In the genomic region with DNA sequence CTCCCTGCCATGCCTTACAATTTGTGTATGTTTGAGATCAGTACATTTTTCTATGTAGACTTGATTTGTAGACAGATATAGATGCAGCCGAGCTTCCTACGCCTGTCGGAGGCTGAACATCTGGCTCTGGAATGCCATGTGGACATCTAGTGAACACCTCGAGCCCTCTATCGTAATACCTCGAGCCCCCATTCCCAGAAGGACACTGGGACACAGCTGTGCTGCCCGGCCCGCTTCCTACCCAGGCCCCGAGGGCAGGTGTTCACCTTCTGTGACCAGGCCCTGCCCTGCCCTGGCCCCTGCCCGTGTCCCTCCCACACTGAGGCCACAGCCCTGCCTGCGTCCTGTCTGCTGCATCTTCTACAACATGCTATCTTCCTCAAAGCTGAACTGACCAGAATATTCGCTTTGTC, we compare ENCODE assay signal across 14 cellular contexts. TPM values are rescaled to one million over a fixed set of nuclear protein-coding genes. Genes with fewer than 3 reads are reported as not detected.
DNase-seq lines count a peak whose midpoint lies in the region; ATAC-seq and TF ChIP-seq lines count a peak whose summit lies in the region.
"Had no signal": no experiment of that assay in that cellular context is flagged by ENCODE, and none has a peak within 500 bp of the region (broad histone marks: within the 10 kb centered on the region; RNA-seq: fewer than 3 reads in every experiment).

No MANE protein-coding gene starts in this region.

- intact Hi-C loops in breast epithelium (cut with DNase I; ENCODE audit: low total_unique reads): no loop called here
- intact Hi-C loops in A673 (cut with micrococcal nuclease; ENCODE audit: unreplicated experiment): no loop called here

- no peak for TF ChIP-seq POLR2A in breast epithelium (IDR thresholded peaks at IDR 0.05)

- H3K4me3 ChIP-seq in breast epithelium (no peak overlapping the region), esophagus (ENCODE audit: low read depth in 1 of 2, low read length in 2 of 2) (no peak overlapping the region), A673 (ENCODE audit: low read depth, low read length, poor library complexity, severe bottlenecking) (no peak overlapping the region)
- H3K4me3 ChIP-seq: adrenal gland had no signal

- CTCF ChIA-PET in A673 (lab: Charles Lee): no interaction called here

- H3K27ac ChIP-seq in breast epithelium (peak overlapping the region; percentile 10 to 68), esophagus (ENCODE audit: low read depth in 2 of 2, low read length in 1 of 2) (peak overlapping the region; percentile 23 to 45), A673 (ENCODE audit: low read depth, low read length, poor library complexity, severe bottlenecking) (no peak overlapping the region)

- no peak overlapping the region for H3K4me3 Mint-ChIP-seq in stimulated activated naive B cell treated with anti-CD40 and anti-IgM and Interleukin-4, amounts not matched to agents 10 μg/mL and 1 μg/mL and 100 μg/mL, for 72 hours
- H3K4me3 Mint-ChIP-seq: activated CD8-positive, alpha-beta T cell treated with anti-CD3 and anti-CD28 coated beads for 36 hours had no signal

- no peak for ATAC-seq in stimulated activated naive B cell treated with anti-CD40 and anti-IgM and Interleukin-4, amounts not matched to agents 10 μg/mL and 1 μg/mL and 100 μg/mL, for 72 hours (replicated peaks)
- ATAC-seq: activated CD8-positive, alpha-beta T cell treated with anti-CD3 and anti-CD28 coated beads for 36 hours had no signal

- H3K9me3 ChIP-seq in breast epithelium (no peaks in the 10 kb centered on the region), esophagus (ENCODE audit: control insufficient read depth in 2 of 2, insufficient read depth in 1 of 2, low read depth in 1 of 2, low read length in 1 of 2) (peaks cover 0 to 3% of the 10 kb centered on the region in 2 donors), A673 (ENCODE audit: low read depth, low read length, poor library complexity, severe bottlenecking) (no peaks in the 10 kb centered on the region)
- H3K9me3 ChIP-seq: adrenal gland had no signal

- 78 to 87% methylated on average over 11 to 12 of the region's 12 CpGs for WGBS in esophagus, 2 donors

- DNase-seq in breast epithelium (ENCODE audit: low spot score in 2 of 2) (no peak), mucosa of gallbladder (ENCODE audit: low spot score) (peak; percentile 8), A673 (ENCODE audit: low spot score) (no peak), cerebellum (ENCODE audit: low spot score) (no peak), DMS114 treated with DMSO at 0.1 percent for 48 hours (lab: John Stamatoyannopoulos, UW; ENCODE audit: unreplicated experiment) (no peak)
- DNase-seq in stimulated activated naive B cell treated with anti-CD40 and anti-IgM and Interleukin-4, amounts not matched to agents 10 μg/mL and 1 μg/mL and 100 μg/mL, for 72 hours: no peak
- DNase-seq: activated CD8-positive, alpha-beta T cell treated with anti-CD3 and anti-CD28 coated beads for 36 hours; adrenal gland; foreskin melanocyte; MM.1S; NCI-H187 treated with DMSO at 0.1 percent for 48 hours; retina; stimulated activated CD4-positive, alpha-beta T cell treated with anti-CD3 and anti-CD28 coated beads, Interleukin-2, amount 100 ng/mL, for 24 hours had no signal

- peak overlapping the region; percentile 4 for H3K27ac Mint-ChIP-seq in stimulated activated naive B cell treated with anti-CD40 and anti-IgM and Interleukin-4, amounts not matched to agents 10 μg/mL and 1 μg/mL and 100 μg/mL, for 72 hours
- H3K27ac Mint-ChIP-seq: activated CD8-positive, alpha-beta T cell treated with anti-CD3 and anti-CD28 coated beads for 36 hours had no signal

- no peaks in the 10 kb centered on the region for H3K9me3 Mint-ChIP-seq in stimulated activated naive B cell treated with anti-CD40 and anti-IgM and Interleukin-4, amounts not matched to agents 10 μg/mL and 1 μg/mL and 100 μg/mL, for 72 hours
- H3K9me3 Mint-ChIP-seq: activated CD8-positive, alpha-beta T cell treated with anti-CD3 and anti-CD28 coated beads for 36 hours had no signal

- POLR2A ChIA-PET in A673 (lab: Charles Lee; ENCODE audit: low non-redundant PET): no interaction called here

- no peaks in the 10 kb centered on the region for H3K27me3 ChIP-seq in breast epithelium
- no peaks in the 10 kb centered on the region for H3K27me3 ChIP-seq in esophagus (ENCODE audit: control insufficient read depth in 1 of 2, insufficient read depth in 2 of 2, low read length in 2 of 2)
- no peaks in the 10 kb centered on the region for H3K27me3 ChIP-seq in A673 (replicated peaks; ENCODE audit: insufficient read depth, low read depth, low read length, poor library complexity)
- H3K27me3 ChIP-seq: adrenal gland had no signal

- TF ChIP-seq CTCF in breast epithelium (IDR thresholded peaks at IDR 0.05) (no peak), A673 (conservative IDR thresholded peaks at IDR 0.05; ENCODE audit: low read depth, low read length) (no peak)

- no TSS peak for BruUV-seq in A673 (replicated peaks; lab: Mats Ljungman, UMichigan)

- H3K4me1 Mint-ChIP-seq in stimulated activated naive B cell treated with anti-CD40 and anti-IgM and Interleukin-4, amounts not matched to agents 10 μg/mL and 1 μg/mL and 100 μg/mL, for 72 hours: peaks cover 3 to 5% of the 10 kb centered on the region in 2 donors

- H3K27me3 Mint-ChIP-seq in stimulated activated naive B cell treated with anti-CD40 and anti-IgM and Interleukin-4, amounts not matched to agents 10 μg/mL and 1 μg/mL and 100 μg/mL, for 72 hours: no peaks in the 10 kb centered on the region
- H3K27me3 Mint-ChIP-seq: activated CD8-positive, alpha-beta T cell treated with anti-CD3 and anti-CD28 coated beads for 36 hours had no signal

- peaks cover 15 to 19% of the 10 kb centered on the region in 2 donors for H3K36me3 Mint-ChIP-seq in stimulated activated naive B cell treated with anti-CD40 and anti-IgM and Interleukin-4, amounts not matched to agents 10 μg/mL and 1 μg/mL and 100 μg/mL, for 72 hours

- H3K4me1 ChIP-seq in breast epithelium (peaks cover 0 to 3% of the 10 kb centered on the region in 2 donors), esophagus (ENCODE audit: control insufficient read depth in 2 of 2, insufficient read depth in 2 of 2, low read length in 1 of 2) (peaks cover 5 to 12% of the 10 kb centered on the region in 2 donors), A673 (ENCODE audit: insufficient read depth, low read length, poor library complexity, severe bottlenecking) (no peaks in the 10 kb centered on the region)

- no peaks in the 10 kb centered on the region for H3K36me3 ChIP-seq in breast epithelium
- H3K36me3 ChIP-seq in esophagus (ENCODE audit: control insufficient read depth in 2 of 2, insufficient read depth in 2 of 2, low read length in 1 of 2): peaks cover 2 to 7% of the 10 kb centered on the region in 2 donors
- H3K36me3 ChIP-seq in A673 (ENCODE audit: insufficient read depth, low read length, poor library complexity, severe bottlenecking): no peaks in the 10 kb centered on the region
- H3K36me3 ChIP-seq: adrenal gland had no signal

RNA-seq across cellular contexts. Expression of a gene that starts 12.9 kb away (rescaled TPM):
- total RNA-seq in breast epithelium: 100 to 1,000 TPM in 1 of 3 donors, 10 to 100 TPM in 2; 23.7 to 124 (median 56.4) TPM
- 1 to 10 TPM; 5.7 to 8.7 TPM for polyA plus RNA-seq in esophagus
- total RNA-seq in mucosa of gallbladder: 36.1 TPM
- 30.1 and 37.8 TPM in 2 replicates for total RNA-seq in A673 (2021)
- total RNA-seq in cerebellum: 16.2 TPM

RNA-seq across cellular contexts. Expression of a gene that starts 27.7 kb away (rescaled TPM):
- 10 to 100 TPM in 1 of 3 donors, 1 to 10 TPM in 2; 2.5 to 13.4 (median 2.6) TPM for total RNA-seq in breast epithelium
- polyA plus RNA-seq in esophagus: under 1 TPM; 0.16 to 0.26 TPM
- 1.1 TPM for total RNA-seq in mucosa of gallbladder
- total RNA-seq in A673 (2021): 0.77 and 2.2 TPM in 2 replicates
- 3.5 TPM for total RNA-seq in cerebellum
